Comparison of ENCODE assay signal across 1 cellular context in the genomic region with DNA sequence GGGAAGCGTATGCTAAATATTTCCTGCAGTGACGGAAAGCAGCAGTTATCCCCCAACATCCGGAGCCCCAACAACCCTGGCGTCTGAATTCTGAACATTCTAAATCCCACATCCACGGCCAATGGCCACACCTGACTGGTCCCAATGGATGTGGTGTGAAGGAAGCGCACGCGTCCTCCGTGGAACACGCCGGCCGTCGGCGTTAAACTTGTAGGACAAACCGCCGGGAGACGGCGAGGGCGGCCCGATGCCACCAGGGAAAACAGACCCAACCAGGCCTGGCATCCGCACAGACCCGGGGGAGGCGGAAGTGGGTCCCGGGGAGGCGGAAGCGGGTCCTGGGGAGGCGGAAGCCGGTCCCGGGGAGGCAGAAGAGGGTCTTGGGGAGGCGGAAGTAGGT.
TF ChIP-seq lines count a peak whose summit lies in the region.

No MANE protein-coding gene starts in this region.

TF ChIP-seq in HepG2, 621 proteins besides CTCF, POLR2A, EP300 and RAD21:
- no peak for TF ChIP-seq ZNF556 (CRISPR knock-in tag; IDR thresholded peaks at IDR 0.05; ENCODE audit: borderline replicate concordance)
- no peak for TF ChIP-seq KAT8 (CRISPR knock-in tag; IDR thresholded peaks at IDR 0.05)
- TF ChIP-seq, protein P1, sequence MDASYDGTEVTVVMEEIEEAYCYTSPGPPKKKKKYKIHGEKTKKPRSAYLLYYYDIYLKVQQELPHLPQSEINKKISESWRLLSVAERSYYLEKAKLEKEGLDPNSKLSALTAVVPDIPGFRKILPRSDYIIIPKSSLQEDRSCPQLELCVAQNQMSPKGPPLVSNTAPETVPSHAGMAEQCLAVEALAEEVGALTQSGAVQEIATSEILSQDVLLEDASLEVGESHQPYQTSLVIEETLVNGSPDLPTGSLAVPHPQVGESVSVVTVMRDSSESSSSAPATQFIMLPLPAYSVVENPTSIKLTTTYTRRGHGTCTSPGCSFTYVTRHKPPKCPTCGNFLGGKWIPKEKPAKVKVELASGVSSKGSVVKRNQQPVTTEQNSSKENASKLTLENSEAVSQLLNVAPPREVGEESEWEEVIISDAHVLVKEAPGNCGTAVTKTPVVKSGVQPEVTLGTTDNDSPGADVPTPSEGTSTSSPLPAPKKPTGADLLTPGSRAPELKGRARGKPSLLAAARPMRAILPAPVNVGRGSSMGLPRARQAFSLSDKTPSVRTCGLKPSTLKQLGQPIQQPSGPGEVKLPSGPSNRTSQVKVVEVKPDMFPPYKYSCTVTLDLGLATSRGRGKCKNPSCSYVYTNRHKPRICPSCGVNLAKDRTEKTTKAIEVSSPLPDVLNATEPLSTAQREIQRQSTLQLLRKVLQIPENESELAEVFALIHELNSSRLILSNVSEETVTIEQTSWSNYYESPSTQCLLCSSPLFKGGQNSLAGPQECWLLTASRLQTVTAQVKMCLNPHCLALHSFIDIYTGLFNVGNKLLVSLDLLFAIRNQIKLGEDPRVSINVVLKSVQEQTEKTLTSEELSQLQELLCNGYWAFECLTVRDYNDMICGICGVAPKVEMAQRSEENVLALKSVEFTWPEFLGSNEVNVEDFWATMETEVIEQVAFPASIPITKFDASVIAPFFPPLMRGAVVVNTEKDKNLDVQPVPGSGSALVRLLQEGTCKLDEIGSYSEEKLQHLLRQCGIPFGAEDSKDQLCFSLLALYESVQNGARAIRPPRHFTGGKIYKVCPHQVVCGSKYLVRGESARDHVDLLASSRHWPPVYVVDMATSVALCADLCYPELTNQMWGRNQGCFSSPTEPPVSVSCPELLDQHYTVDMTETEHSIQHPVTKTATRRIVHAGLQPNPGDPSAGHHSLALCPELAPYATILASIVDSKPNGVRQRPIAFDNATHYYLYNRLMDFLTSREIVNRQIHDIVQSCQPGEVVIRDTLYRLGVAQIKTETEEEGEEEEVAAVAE (CRISPR knock-in tag; IDR thresholded peaks at IDR 0.05; ENCODE audit: borderline replicate concordance), result no peak
- 0 out of 2 replicates have a peak, but pooled peaks have one; percentile 28 for TF ChIP-seq RBFOX2 (IDR thresholded peaks at IDR 0.05; ENCODE audit: low read depth, low read length)
- no peak for TF ChIP-seq KDM2A (CRISPR knock-in tag; IDR thresholded peaks at IDR 0.05; ENCODE audit: borderline replicate concordance, low read depth)
